ENCODE assay signal across 18 cellular contexts in the genomic region with DNA sequence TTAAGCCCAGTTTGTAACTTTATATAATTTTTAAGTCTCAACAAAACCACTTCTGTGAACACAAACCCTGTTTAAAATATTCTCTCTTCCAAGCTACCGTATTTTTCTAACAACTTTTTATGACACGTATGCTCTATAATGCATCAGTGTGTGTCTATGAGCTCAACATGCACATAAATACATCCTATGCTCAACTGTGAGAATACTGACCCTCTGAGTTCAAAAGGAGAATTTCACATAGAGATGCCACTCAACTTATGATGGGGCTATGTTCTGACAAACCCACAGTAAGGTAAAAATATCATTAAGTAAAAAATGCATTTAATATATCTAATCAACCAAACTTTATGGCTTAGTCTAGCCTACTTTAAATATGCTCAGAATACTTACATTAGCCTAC.
A peak's percentile ranks its signal among the peaks of the same experiment; 100 is the strongest.
DNase-seq lines count a peak whose midpoint lies in the region; ATAC-seq and TF ChIP-seq lines count a peak whose summit lies in the region.
"Had no signal": no experiment of that assay in that cellular context is flagged by ENCODE, and none has a peak within 500 bp of the region (broad histone marks: within the 10 kb centered on the region; RNA-seq: fewer than 3 reads in every experiment).

No MANE protein-coding gene starts in this region.

- no peaks in the 10 kb centered on the region for H4K20me1 ChIP-seq in mammary epithelial cell (ENCODE audit: insufficient read depth, low read length)

- H3K9ac ChIP-seq in mammary epithelial cell (ENCODE audit: insufficient read depth, low read length), result no peak overlapping the region

- H3K27ac ChIP-seq in mammary epithelial cell (ENCODE audit: insufficient read depth, low read depth, low read length) (no peak overlapping the region), foreskin keratinocyte (no peak overlapping the region), ascending aorta (no peak overlapping the region)

- BruUV-seq in mammary epithelial cell (replicated peaks; lab: Mats Ljungman, UMichigan) (no TSS peak), MCF 10A (replicated peaks; lab: Mats Ljungman, UMichigan) (no TSS peak)

- CTCF ChIA-PET in mammary epithelial cell (lab: Charles Lee; ENCODE audit: low non-redundant PET), result interaction anchor here (0.5 to 0.6 kb wide), 3 partner anchors 296 to 502 kb away, joined by 3 to 4 read pairs (median 3); no protein-coding TSS in a partner anchor
- CTCF ChIA-PET in MCF 10A (lab: Yijun Ruan, JAX), result interaction anchor here (0.7 to 3.0 kb wide), 3 partner anchors 229 to 419 kb away, joined by 3 to 15 read pairs (median 8); no protein-coding TSS in a partner anchor

- H3K4me3 ChIP-seq in mammary epithelial cell (replicated peaks in 1 of 3; ENCODE audit: insufficient read depth in 1 of 3, low read depth in 2 of 3, low read length in 3 of 3) (no peak overlapping the region), ascending aorta (no peak overlapping the region)

- no peaks in the 10 kb centered on the region for H3K36me3 ChIP-seq in mammary epithelial cell (ENCODE audit: insufficient read depth, low read length)
- no peaks in the 10 kb centered on the region for H3K36me3 ChIP-seq in ascending aorta

- in situ Hi-C loops in mammary epithelial cell (cut with MboI; ENCODE audit: low sequenced_read_pairs in 2 of 2), result loop anchor here in 1 of 2 donors (25.0 kb wide), 1 partner anchor 418 kb away; no protein-coding TSS in a partner anchor

- ATAC-seq in foreskin keratinocyte (no peak), HG03139 (IDR thresholded peaks at IDR 0.05; ENCODE audit: unreplicated experiment) (no peak)
- ATAC-seq: activated T-cell treated with anti-CD3 and anti-CD28 coated beads, Interleukin-2, amount 50 U/mL, for 4 hours; HepG2; right cardiac atrium; stimulated activated naive B cell treated with anti-CD40 and anti-IgM and Interleukin-4, amounts not matched to agents 10 μg/mL and 1 μg/mL and 100 μg/mL, for 72 hours; T-helper 17 cell had no signal

- H3K9me3 ChIP-seq in mammary epithelial cell (replicated peaks; ENCODE audit: insufficient read depth, low read length) (no peaks in the 10 kb centered on the region), ascending aorta (no peaks in the 10 kb centered on the region)

- TF ChIP-seq CTCF in mammary epithelial cell (conservative IDR thresholded peaks at IDR 0.05 in 1 of 2, IDR thresholded peaks at IDR 0.05 in 1 of 2; ENCODE audit: extremely low read depth in 1 of 2, insufficient read depth in 1 of 2, low read depth in 1 of 2, low read length in 2 of 2) (peak; percentile 28 to 56), MCF 10A (IDR thresholded peaks at IDR 0.05; ENCODE audit: unreplicated experiment) (no peak), foreskin keratinocyte (conservative IDR thresholded peaks at IDR 0.05) (peak; percentile 30), ascending aorta (IDR thresholded peaks at IDR 0.05) (no peak)

- no peaks in the 10 kb centered on the region for H3K79me2 ChIP-seq in mammary epithelial cell (ENCODE audit: insufficient read depth, low read length)

- H2AFZ ChIP-seq in mammary epithelial cell (ENCODE audit: low read depth, low read length), result no peak overlapping the region

- H3K9me3 Mint-ChIP-seq in MCF 10A (ENCODE audit: unreplicated experiment), result peaks cover 6% of the 10 kb centered on the region

- no peak overlapping the region for H3K4me2 ChIP-seq in mammary epithelial cell (ENCODE audit: insufficient read depth, low read depth, low read length)

- dilution Hi-C loops in mammary epithelial cell (cut with HindIII; ENCODE audit: low sequenced_read_pairs), result no loop called here

- H3K27ac Mint-ChIP-seq in MCF 10A (ENCODE audit: low read depth, unreplicated experiment), result no peak overlapping the region
- H3K27ac Mint-ChIP-seq: dendritic cell treated with granulocyte-macrophage colony-stimulating factor and Interleukin-4, amounts not matched to agents 40 ng/mL and 50 ng/mL, for 4 days; immature natural killer cell; stimulated activated naive B cell treated with anti-CD40 and anti-IgM and Interleukin-4, amounts not matched to agents 10 μg/mL and 1 μg/mL and 100 μg/mL, for 72 hours; T-helper 17 cell had no signal

- no peak overlapping the region for H3K4me3 Mint-ChIP-seq in MCF 10A (ENCODE audit: unreplicated experiment)
- H3K4me3 Mint-ChIP-seq: activated T-cell treated with anti-CD3 and anti-CD28 coated beads, Interleukin-2, amount 50 U/mL, for 4 hours; dendritic cell treated with granulocyte-macrophage colony-stimulating factor and Interleukin-4, amounts not matched to agents 40 ng/mL and 50 ng/mL, for 4 days; immature natural killer cell; stimulated activated naive B cell treated with anti-CD40 and anti-IgM and Interleukin-4, amounts not matched to agents 10 μg/mL and 1 μg/mL and 100 μg/mL, for 72 hours; T-helper 17 cell had no signal

- intact Hi-C loops in mammary epithelial cell (cut with micrococcal nuclease), result loop anchor here (1.0 to 2.0 kb wide), 2 partner anchors 309 to 420 kb away; no protein-coding TSS in a partner anchor
- intact Hi-C loops in MCF 10A (cut with micrococcal nuclease), result loop anchor here (2.0 kb wide), 1 partner anchor 310 kb away; no protein-coding TSS in a partner anchor
- intact Hi-C loops in ascending aorta (cut with DNase I), result no loop called here

- H3K27me3 ChIP-seq in mammary epithelial cell (ENCODE audit: insufficient read depth, low read length) (no peaks in the 10 kb centered on the region), foreskin keratinocyte (no peaks in the 10 kb centered on the region), ascending aorta (no peaks in the 10 kb centered on the region)

- H3K4me1 ChIP-seq in mammary epithelial cell (ENCODE audit: insufficient read depth, low read length) (no peaks in the 10 kb centered on the region), foreskin keratinocyte (no peaks in the 10 kb centered on the region), ascending aorta (no peaks in the 10 kb centered on the region)

- H3K4me1 Mint-ChIP-seq in MCF 10A (ENCODE audit: insufficient read depth, unreplicated experiment), result no peaks in the 10 kb centered on the region
- H3K4me1 Mint-ChIP-seq: immature natural killer cell; stimulated activated naive B cell treated with anti-CD40 and anti-IgM and Interleukin-4, amounts not matched to agents 10 μg/mL and 1 μg/mL and 100 μg/mL, for 72 hours; T-helper 17 cell had no signal

- 90% methylated on average over 2 of the region's 2 CpGs for WGBS in mammary epithelial cell (ENCODE audit: low coverage, missing lambda C conversion rate)

- POLR2A ChIA-PET in MCF 10A (lab: Yijun Ruan, JAX), result no interaction called here

- DNase-seq in mammary epithelial cell (peak; percentile 0), MCF 10A (ENCODE audit: unreplicated experiment) (no peak), NCI-H146 treated with DMSO at 0.1 percent for 48 hours (lab: John Stamatoyannopoulos, UW; ENCODE audit: unreplicated experiment) (peak; percentile 24), foreskin keratinocyte (no peak), ascending aorta (ENCODE audit: low spot score in 2 of 2) (no peak), amygdala (lab: John Stamatoyannopoulos, UW) (no peak)
- DNase-seq in activated naive CD4-positive, alpha-beta T cell treated with Interleukin-2 at 50 U/mL for 16 hours, result no peak
- DNase-seq: activated CD4-positive, alpha-beta T cell treated with anti-CD3 and anti-CD28 coated beads for 48 hours; activated T-cell treated with anti-CD3 and anti-CD28 coated beads, Interleukin-2, amount 50 U/mL, for 4 hours; immature natural killer cell; NCI-H2029; right cardiac atrium; stimulated activated CD4-positive, alpha-beta T cell treated with anti-CD3 and anti-CD28 coated beads, Interleukin-4, amount 100 ng/mL, for 24 hours; stimulated activated naive B cell treated with anti-CD40 and anti-IgM and Interleukin-4, amounts not matched to agents 10 μg/mL and 1 μg/mL and 100 μg/mL, for 72 hours; T-helper 17 cell had no signal

- H3K36me3 Mint-ChIP-seq in MCF 10A (ENCODE audit: insufficient read depth, unreplicated experiment), result no peaks in the 10 kb centered on the region
- H3K36me3 Mint-ChIP-seq: immature natural killer cell; stimulated activated naive B cell treated with anti-CD40 and anti-IgM and Interleukin-4, amounts not matched to agents 10 μg/mL and 1 μg/mL and 100 μg/mL, for 72 hours had no signal

- no peaks in the 10 kb centered on the region for H3K27me3 Mint-ChIP-seq in MCF 10A (ENCODE audit: insufficient read depth, unreplicated experiment)
- H3K27me3 Mint-ChIP-seq: dendritic cell treated with granulocyte-macrophage colony-stimulating factor and Interleukin-4, amounts not matched to agents 40 ng/mL and 50 ng/mL, for 4 days; stimulated activated naive B cell treated with anti-CD40 and anti-IgM and Interleukin-4, amounts not matched to agents 10 μg/mL and 1 μg/mL and 100 μg/mL, for 72 hours; T-helper 17 cell had no signal

Comparison
In these comparisons a context has a peak if more than half of its experiments do, and no peak if none do; other contexts are left out.
1. DNase-seq: peak in mammary epithelial cell (single experiment) and NCI-H146 treated with DMSO at 0.1 percent for 48 hours (single experiment); none in MCF 10A (single experiment), foreskin keratinocyte (0 of 2), ascending aorta (0 of 2), amygdala (0 of 56) and activated naive CD4-positive, alpha-beta T cell treated with Interleukin-2 at 50 U/mL for 16 hours (single experiment).
2. CTCF ChIP-seq: peak in mammary epithelial cell (2 of 2) and foreskin keratinocyte (single experiment); none in MCF 10A (single experiment) and ascending aorta (0 of 3).